26 cellular contexts compared by ENCODE assay signal in the genomic region with DNA sequence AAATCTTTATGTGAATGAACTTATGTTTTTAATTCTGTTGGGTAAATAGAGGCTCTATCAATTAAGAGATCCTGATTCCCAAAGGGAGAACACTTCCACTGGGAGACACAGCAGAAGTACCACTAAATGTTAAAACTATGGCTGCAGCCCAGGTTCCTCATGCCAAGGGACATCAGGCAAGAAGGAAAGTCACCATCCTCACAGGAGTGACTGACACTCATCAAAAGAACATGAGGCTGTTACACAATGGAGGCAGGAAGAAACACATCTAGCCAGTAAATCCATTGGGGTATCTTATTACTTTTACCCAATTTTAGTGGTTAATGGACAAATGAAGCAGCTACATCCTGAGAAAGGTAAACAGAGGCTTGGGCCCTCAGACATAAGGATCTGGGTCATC.
"Had no signal": no experiment of that assay in that cellular context is flagged by ENCODE, and none has a peak within 500 bp of the region (broad histone marks: within the 10 kb centered on the region; RNA-seq: fewer than 3 reads in every experiment).

No MANE protein-coding gene starts in this region.

- H3K4me1 ChIP-seq: colonic mucosa, esophagus squamous epithelium, left lung had no signal

- H3K9me3 ChIP-seq: colonic mucosa, esophagus squamous epithelium, gastrocnemius medialis, left lung, lower lobe of right lung, mucosa of descending colon had no signal

- FAIRE-seq: endometrium, islet of Langerhans, keratinocyte had no signal

- H3K27me3 ChIP-seq: colonic mucosa, esophagus squamous epithelium, gastrocnemius medialis, heart right ventricle, left lung had no signal

- DNase-seq: colonic mucosa; cortex of kidney; effector CD8-positive, alpha-beta T cell; effector memory CD8-positive, alpha-beta T cell; endodermal cell; erythroblast; esophagus squamous epithelium; foreskin fibroblast; foreskin melanocyte; gastrocnemius medialis; glutamatergic neuron; head of caudate nucleus; heart right ventricle; hippocampal formation; left cardiac atrium; left lung; left ventricle myocardium superior; lower lobe of right lung; mucosa of descending colon; naive B cell; naive thymus-derived CD8-positive, alpha-beta T cell had no signal

- H3K36me3 ChIP-seq: colonic mucosa, esophagus squamous epithelium, gastrocnemius medialis, heart right ventricle, left lung, lower lobe of right lung had no signal

- ATAC-seq: effector memory CD8-positive, alpha-beta T cell; esophagus mucosa; left cardiac atrium; left lung; left ventricle myocardium superior; lower lobe of right lung; mucosa of descending colon; naive thymus-derived CD8-positive, alpha-beta T cell had no signal

- H3K4me3 ChIP-seq: colonic mucosa, esophagus squamous epithelium, gastrocnemius medialis, heart right ventricle, left lung, lower lobe of right lung, mucosa of descending colon had no signal

- H3K27ac ChIP-seq: colonic mucosa, epithelial cell of prostate, esophagus squamous epithelium, gastrocnemius medialis, left lung, lower lobe of right lung had no signal
